8 cellular contexts compared by ENCODE assay signal in the genomic region with DNA sequence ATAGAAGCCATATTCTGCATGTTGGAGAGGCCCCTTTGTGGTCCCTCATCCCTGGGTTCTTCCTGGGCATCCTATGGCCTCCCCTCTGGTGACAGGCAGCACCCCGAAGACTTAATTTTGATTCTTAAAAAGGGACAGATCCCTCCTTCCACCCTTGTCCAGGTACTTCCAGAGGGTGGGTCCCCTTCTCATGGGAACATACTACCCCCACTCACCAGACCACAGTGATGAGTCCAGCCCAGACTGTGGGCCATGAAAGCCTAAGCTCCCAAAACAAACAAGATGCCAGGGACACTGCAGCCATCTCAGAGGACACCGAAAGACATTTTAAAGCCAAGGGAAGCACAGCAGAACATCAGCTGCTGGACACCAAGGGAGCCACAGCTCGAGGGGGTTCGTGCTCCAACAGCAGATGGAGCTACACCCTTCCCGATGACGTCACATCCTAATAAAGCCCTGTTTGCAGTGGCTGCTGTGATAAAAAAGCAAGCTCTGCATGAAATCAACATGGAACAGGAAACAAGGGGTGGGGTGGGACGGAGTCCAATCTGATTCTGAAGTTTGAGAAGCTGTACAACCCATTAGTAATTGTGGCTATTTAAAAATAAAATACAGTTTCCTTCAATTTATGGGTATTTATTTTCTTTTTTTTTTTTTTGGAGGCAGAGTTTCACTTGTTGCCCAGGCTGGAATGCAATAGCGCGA. TPM values are rescaled to one million over a fixed set of nuclear protein-coding genes. Genes with fewer than 3 reads are reported as not detected.
DNase-seq lines count a peak whose midpoint lies in the region; ATAC-seq and TF ChIP-seq lines count a peak whose summit lies in the region.

No MANE protein-coding gene starts in this region.

- H3K4me3 ChIP-seq in ascending aorta = peak overlapping the region in 1 of 2 donors; percentile 19

- H3K36me3 ChIP-seq in ascending aorta = no peaks in the 10 kb centered on the region

- peak in 2 of 3 experiments; percentile 25 to 44 for TF ChIP-seq CTCF in ascending aorta (IDR thresholded peaks at IDR 0.05)

- no peaks in the 10 kb centered on the region for H3K27me3 ChIP-seq in ascending aorta

- no peak for ATAC-seq in HG02798 (IDR thresholded peaks at IDR 0.05; ENCODE audit: poor library complexity, unreplicated experiment)

- intact Hi-C loops in ascending aorta (cut with DNase I) (loop anchor here (2.0 kb wide), 1 partner anchor 32 kb away; a partner anchor contains a TSS), cardiac septum (cut with DNase I) (loop anchor here (1.0 to 2.0 kb wide), 2 partner anchors 32 to 48 kb away; a partner anchor contains a TSS)

- peaks cover 3 to 53% of the 10 kb centered on the region in 2 donors for H3K4me1 ChIP-seq in ascending aorta

- H3K27ac ChIP-seq in ascending aorta = peak overlapping the region; percentile 76 to 86

- no peaks in the 10 kb centered on the region for H3K9me3 ChIP-seq in ascending aorta

- DNase-seq in activated CD4-positive, alpha-beta T cell treated with anti-CD3 and anti-CD28 coated beads for 4 hours = peak; percentile 13 to 14
- no peak for DNase-seq in activated CD4-positive, alpha-beta T cell treated with anti-CD3 and anti-CD28 coated beads for 48 hours
- peak; percentile 86 for DNase-seq in NCI-H69 (lab: John Stamatoyannopoulos, UW)
- peak; percentile 33 to 91 for DNase-seq in ascending aorta (ENCODE audit: low spot score in 2 of 2)
- DNase-seq in cardiac septum (ENCODE audit: low spot score) = peak; percentile 84
- peak; percentile 91 for DNase-seq in pulmonary artery endothelial cell (ENCODE audit: low read depth, low spot score)
- DNase-seq in kidney glomerular epithelial cell (lab: John Stamatoyannopoulos, UW) = no peak

RNA-seq across cellular contexts. Expression of a gene that starts 32.4 kb away (rescaled TPM):
- total RNA-seq in ascending aorta = 170 TPM
- total RNA-seq in cardiac septum = 183 TPM
- total RNA-seq in pulmonary artery endothelial cell = 99.8 and 110 TPM in 2 replicates

RNA-seq across cellular contexts. Expression of a gene that starts 56.5 kb away (rescaled TPM):
- total RNA-seq in ascending aorta = not detected
- 0.16 TPM for total RNA-seq in cardiac septum
- 0.14 TPM in 1 of 2 replicates, not detected in the other for total RNA-seq in pulmonary artery endothelial cell

Comparison
In these comparisons a context has a peak if more than half of its experiments do, and no peak if none do; other contexts are left out.
1. DNase-seq: peak in activated CD4-positive, alpha-beta T cell treated with anti-CD3 and anti-CD28 coated beads for 4 hours (2 of 2), NCI-H69 (single experiment), ascending aorta (2 of 2), cardiac septum (single experiment) and pulmonary artery endothelial cell (single experiment); none in activated CD4-positive, alpha-beta T cell treated with anti-CD3 and anti-CD28 coated beads for 48 hours (single experiment) and kidney glomerular epithelial cell (single experiment).